Comparison of ENCODE assay signal across 1 cellular context in the genomic region with DNA sequence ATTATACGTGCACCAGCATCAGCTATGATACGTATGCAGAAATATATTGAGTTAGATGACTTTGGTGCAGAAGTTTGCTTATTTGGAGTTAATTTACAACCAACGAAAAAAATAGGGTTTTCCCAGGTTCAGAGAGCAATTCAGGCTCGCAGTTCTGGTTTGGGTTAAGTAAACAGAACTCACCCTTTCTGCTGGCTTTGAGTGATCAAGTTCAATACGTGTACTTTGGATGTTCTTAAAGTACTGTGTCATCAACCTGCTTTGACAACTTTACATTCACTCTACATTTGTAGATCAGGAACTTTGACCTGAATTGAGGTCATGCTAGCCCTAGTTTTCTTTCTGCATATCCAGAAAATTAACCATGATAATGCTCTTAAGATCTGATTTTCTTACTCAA.
TF ChIP-seq lines count a peak whose summit lies in the region.

No MANE protein-coding gene starts in this region.

TF ChIP-seq in HepG2, 621 proteins besides CTCF, POLR2A, EP300 and RAD21 (continued from another document and continues in another):
- TF ChIP-seq, protein P1, sequence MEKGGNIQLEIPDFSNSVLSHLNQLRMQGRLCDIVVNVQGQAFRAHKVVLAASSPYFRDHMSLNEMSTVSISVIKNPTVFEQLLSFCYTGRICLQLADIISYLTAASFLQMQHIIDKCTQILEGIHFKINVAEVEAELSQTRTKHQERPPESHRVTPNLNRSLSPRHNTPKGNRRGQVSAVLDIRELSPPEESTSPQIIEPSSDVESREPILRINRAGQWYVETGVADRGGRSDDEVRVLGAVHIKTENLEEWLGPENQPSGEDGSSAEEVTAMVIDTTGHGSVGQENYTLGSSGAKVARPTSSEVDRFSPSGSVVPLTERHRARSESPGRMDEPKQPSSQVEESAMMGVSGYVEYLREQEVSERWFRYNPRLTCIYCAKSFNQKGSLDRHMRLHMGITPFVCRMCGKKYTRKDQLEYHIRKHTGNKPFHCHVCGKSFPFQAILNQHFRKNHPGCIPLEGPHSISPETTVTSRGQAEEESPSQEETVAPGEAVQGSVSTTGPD (CRISPR knock-in tag; IDR thresholded peaks at IDR 0.05) = peak; percentile 83; the same call in 1 of the 2 replicates
- no peak for TF ChIP-seq ZNF616 (CRISPR knock-in tag; IDR thresholded peaks at IDR 0.05; ENCODE audit: low read depth)
- no peak for TF ChIP-seq EZH2 (conservative IDR thresholded peaks at IDR 0.05; ENCODE audit: low read depth, low read length)
- TF ChIP-seq RARG (CRISPR knock-in tag; IDR thresholded peaks at IDR 0.05; ENCODE audit: low read depth) = no peak
- peak; percentile 84 for TF ChIP-seq NFIC (IDR thresholded peaks at IDR 0.05; ENCODE audit: low read length)
- no peak for TF ChIP-seq PAWR (CRISPR knock-in tag; IDR thresholded peaks at IDR 0.05; ENCODE audit: borderline replicate concordance)
- TF ChIP-seq MIER3 (CRISPR knock-in tag; IDR thresholded peaks at IDR 0.05; ENCODE audit: borderline replicate concordance) = peak; percentile 72; the same call in 1 of the 2 replicates
- TF ChIP-seq, protein P2, sequence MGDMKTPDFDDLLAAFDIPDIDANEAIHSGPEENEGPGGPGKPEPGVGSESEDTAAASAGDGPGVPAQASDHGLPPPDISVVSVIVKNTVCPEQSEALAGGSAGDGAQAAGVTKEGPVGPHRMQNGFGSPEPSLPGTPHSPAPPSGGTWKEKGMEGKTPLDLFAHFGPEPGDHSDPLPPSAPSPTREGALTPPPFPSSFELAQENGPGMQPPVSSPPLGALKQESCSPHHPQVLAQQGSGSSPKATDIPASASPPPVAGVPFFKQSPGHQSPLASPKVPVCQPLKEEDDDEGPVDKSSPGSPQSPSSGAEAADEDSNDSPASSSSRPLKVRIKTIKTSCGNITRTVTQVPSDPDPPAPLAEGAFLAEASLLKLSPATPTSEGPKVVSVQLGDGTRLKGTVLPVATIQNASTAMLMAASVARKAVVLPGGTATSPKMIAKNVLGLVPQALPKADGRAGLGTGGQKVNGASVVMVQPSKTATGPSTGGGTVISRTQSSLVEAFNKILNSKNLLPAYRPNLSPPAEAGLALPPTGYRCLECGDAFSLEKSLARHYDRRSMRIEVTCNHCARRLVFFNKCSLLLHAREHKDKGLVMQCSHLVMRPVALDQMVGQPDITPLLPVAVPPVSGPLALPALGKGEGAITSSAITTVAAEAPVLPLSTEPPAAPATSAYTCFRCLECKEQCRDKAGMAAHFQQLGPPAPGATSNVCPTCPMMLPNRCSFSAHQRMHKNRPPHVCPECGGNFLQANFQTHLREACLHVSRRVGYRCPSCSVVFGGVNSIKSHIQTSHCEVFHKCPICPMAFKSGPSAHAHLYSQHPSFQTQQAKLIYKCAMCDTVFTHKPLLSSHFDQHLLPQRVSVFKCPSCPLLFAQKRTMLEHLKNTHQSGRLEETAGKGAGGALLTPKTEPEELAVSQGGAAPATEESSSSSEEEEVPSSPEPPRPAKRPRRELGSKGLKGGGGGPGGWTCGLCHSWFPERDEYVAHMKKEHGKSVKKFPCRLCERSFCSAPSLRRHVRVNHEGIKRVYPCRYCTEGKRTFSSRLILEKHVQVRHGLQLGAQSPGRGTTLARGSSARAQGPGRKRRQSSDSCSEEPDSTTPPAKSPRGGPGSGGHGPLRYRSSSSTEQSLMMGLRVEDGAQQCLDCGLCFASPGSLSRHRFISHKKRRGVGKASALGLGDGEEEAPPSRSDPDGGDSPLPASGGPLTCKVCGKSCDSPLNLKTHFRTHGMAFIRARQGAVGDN (CRISPR knock-in tag; IDR thresholded peaks at IDR 0.05) = no peak
- TF ChIP-seq, protein P3, sequence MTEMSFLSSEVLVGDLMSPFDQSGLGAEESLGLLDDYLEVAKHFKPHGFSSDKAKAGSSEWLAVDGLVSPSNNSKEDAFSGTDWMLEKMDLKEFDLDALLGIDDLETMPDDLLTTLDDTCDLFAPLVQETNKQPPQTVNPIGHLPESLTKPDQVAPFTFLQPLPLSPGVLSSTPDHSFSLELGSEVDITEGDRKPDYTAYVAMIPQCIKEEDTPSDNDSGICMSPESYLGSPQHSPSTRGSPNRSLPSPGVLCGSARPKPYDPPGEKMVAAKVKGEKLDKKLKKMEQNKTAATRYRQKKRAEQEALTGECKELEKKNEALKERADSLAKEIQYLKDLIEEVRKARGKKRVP (CRISPR knock-in tag; IDR thresholded peaks at IDR 0.05) = peak in 1 of 2 experiments; percentile 67; a peak in 1 of 4 replicates
- peak; percentile 76; the same call in 1 of the 2 replicates for TF ChIP-seq SP140L (CRISPR knock-in tag; IDR thresholded peaks at IDR 0.05; ENCODE audit: borderline replicate concordance)
- no peak for TF ChIP-seq ZNF556 (CRISPR knock-in tag; IDR thresholded peaks at IDR 0.05; ENCODE audit: borderline replicate concordance)
- peak; percentile 78 for TF ChIP-seq POGZ (CRISPR knock-in tag; IDR thresholded peaks at IDR 0.05)
- TF ChIP-seq STAG1 (CRISPR knock-in tag; IDR thresholded peaks at IDR 0.05) = 0 out of 2 replicates have a peak, but pooled peaks have one; percentile 20
- peak; percentile 64; the same call in 1 of the 2 replicates for TF ChIP-seq SIX1 (CRISPR knock-in tag; IDR thresholded peaks at IDR 0.05; ENCODE audit: borderline replicate concordance)
- no peak for TF ChIP-seq SRSF1 (optimal IDR thresholded peaks at IDR 0.05; ENCODE audit: low read depth, low read length)
- TF ChIP-seq, protein P4, sequence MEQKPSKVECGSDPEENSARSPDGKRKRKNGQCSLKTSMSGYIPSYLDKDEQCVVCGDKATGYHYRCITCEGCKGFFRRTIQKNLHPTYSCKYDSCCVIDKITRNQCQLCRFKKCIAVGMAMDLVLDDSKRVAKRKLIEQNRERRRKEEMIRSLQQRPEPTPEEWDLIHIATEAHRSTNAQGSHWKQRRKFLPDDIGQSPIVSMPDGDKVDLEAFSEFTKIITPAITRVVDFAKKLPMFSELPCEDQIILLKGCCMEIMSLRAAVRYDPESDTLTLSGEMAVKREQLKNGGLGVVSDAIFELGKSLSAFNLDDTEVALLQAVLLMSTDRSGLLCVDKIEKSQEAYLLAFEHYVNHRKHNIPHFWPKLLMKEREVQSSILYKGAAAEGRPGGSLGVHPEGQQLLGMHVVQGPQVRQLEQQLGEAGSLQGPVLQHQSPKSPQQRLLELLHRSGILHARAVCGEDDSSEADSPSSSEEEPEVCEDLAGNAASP (CRISPR knock-in tag; IDR thresholded peaks at IDR 0.05; ENCODE audit: borderline replicate concordance) = peak; percentile 97
- TF ChIP-seq, protein P5, sequence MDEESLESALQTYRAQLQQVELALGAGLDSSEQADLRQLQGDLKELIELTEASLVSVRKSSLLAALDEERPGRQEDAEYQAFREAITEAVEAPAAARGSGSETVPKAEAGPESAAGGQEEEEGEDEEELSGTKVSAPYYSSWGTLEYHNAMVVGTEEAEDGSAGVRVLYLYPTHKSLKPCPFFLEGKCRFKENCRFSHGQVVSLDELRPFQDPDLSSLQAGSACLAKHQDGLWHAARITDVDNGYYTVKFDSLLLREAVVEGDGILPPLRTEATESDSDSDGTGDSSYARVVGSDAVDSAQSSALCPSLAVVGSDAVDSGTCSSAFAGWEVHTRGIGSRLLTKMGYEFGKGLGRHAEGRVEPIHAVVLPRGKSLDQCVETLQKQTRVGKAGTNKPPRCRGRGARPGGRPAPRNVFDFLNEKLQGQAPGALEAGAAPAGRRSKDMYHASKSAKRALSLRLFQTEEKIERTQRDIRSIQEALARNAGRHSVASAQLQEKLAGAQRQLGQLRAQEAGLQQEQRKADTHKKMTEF (CRISPR knock-in tag; IDR thresholded peaks at IDR 0.05) = peak; percentile 86
- peak; percentile 70; the same call in 1 of the 2 replicates for TF ChIP-seq ZSCAN9 (CRISPR knock-in tag; IDR thresholded peaks at IDR 0.05; ENCODE audit: borderline replicate concordance)
- TF ChIP-seq, protein P6, sequence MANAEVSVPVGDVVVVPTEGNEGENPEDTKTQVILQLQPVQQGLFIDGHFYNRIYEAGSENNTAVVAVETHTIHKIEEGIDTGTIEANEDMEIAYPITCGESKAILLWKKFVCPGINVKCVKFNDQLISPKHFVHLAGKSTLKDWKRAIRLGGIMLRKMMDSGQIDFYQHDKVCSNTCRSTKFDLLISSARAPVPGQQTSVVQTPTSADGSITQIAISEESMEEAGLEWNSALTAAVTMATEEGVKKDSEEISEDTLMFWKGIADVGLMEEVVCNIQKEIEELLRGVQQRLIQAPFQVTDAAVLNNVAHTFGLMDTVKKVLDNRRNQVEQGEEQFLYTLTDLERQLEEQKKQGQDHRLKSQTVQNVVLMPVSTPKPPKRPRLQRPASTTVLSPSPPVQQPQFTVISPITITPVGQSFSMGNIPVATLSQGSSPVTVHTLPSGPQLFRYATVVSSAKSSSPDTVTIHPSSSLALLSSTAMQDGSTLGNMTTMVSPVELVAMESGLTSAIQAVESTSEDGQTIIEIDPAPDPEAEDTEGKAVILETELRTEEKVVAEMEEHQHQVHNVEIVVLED (CRISPR knock-in tag; IDR thresholded peaks at IDR 0.05; ENCODE audit: borderline replicate concordance) = peak; percentile 46; the same call in 1 of the 2 replicates
- TF ChIP-seq PRPF4 (IDR thresholded peaks at IDR 0.05; ENCODE audit: low read depth, low read length, poor library complexity, severe bottlenecking) = no peak
- no peak for TF ChIP-seq SIN3B (IDR thresholded peaks at IDR 0.05; ENCODE audit: low read length)
- TF ChIP-seq, protein P7, sequence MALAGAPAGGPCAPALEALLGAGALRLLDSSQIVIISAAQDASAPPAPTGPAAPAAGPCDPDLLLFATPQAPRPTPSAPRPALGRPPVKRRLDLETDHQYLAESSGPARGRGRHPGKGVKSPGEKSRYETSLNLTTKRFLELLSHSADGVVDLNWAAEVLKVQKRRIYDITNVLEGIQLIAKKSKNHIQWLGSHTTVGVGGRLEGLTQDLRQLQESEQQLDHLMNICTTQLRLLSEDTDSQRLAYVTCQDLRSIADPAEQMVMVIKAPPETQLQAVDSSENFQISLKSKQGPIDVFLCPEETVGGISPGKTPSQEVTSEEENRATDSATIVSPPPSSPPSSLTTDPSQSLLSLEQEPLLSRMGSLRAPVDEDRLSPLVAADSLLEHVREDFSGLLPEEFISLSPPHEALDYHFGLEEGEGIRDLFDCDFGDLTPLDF (CRISPR knock-in tag; IDR thresholded peaks at IDR 0.05) = no peak
- TF ChIP-seq HOXD1 (CRISPR knock-in tag; IDR thresholded peaks at IDR 0.05) = peak; percentile 74; the same call in 1 of the 2 replicates
- peak; percentile 18; the same call in 1 of the 2 replicates for TF ChIP-seq BRCA1 (CRISPR knock-in tag; IDR thresholded peaks at IDR 0.05)
- no peak for TF ChIP-seq MED8 (CRISPR knock-in tag; IDR thresholded peaks at IDR 0.05; ENCODE audit: insufficient replicate concordance)
- TF ChIP-seq DPF2 (CRISPR knock-in tag; IDR thresholded peaks at IDR 0.05; ENCODE audit: borderline replicate concordance, low read depth) = peak; percentile 77; the same call in 1 of the 2 replicates
- TF ChIP-seq ZNF33B (CRISPR knock-in tag; IDR thresholded peaks at IDR 0.05) = no peak
- no peak for TF ChIP-seq ZFP37 (CRISPR knock-in tag; IDR thresholded peaks at IDR 0.05; ENCODE audit: borderline replicate concordance)
- TF ChIP-seq FOXP1 (IDR thresholded peaks at IDR 0.05) = no peak
- TF ChIP-seq FOXP1 (CRISPR knock-in tag; IDR thresholded peaks at IDR 0.05) = peak; percentile 85
- TF ChIP-seq FOXA1 (IDR thresholded peaks at IDR 0.05) = 0 out of 2 replicates have a peak, but pooled peaks have one; percentile 43
- TF ChIP-seq FOXA1 (CRISPR knock-in tag; IDR thresholded peaks at IDR 0.05) = peak; percentile 82
- no peak for TF ChIP-seq PHB2 (IDR thresholded peaks at IDR 0.05; ENCODE audit: partially characterized antibody)
- TF ChIP-seq TCF7 (IDR thresholded peaks at IDR 0.05; ENCODE audit: low read depth) = peak; percentile 75
- TF ChIP-seq, protein P8, sequence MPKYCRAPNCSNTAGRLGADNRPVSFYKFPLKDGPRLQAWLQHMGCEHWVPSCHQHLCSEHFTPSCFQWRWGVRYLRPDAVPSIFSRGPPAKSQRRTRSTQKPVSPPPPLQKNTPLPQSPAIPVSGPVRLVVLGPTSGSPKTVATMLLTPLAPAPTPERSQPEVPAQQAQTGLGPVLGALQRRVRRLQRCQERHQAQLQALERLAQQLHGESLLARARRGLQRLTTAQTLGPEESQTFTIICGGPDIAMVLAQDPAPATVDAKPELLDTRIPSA (CRISPR knock-in tag; IDR thresholded peaks at IDR 0.05; ENCODE audit: borderline replicate concordance) = no peak
- peak; percentile 71; the same call in 1 of the 2 replicates for TF ChIP-seq MEF2D (CRISPR knock-in tag; IDR thresholded peaks at IDR 0.05)
- TF ChIP-seq RARA (CRISPR knock-in tag; IDR thresholded peaks at IDR 0.05) = peak; percentile 99
- TF ChIP-seq ZNF792 (CRISPR knock-in tag; IDR thresholded peaks at IDR 0.05) = peak; percentile 60; the same call in 1 of the 2 replicates
- TF ChIP-seq RCOR2 (CRISPR knock-in tag; IDR thresholded peaks at IDR 0.05) = 0 out of 2 replicates have a peak, but pooled peaks have one; percentile 42
- peak; percentile 40; the same call in 1 of the 2 replicates for TF ChIP-seq YEATS4 (CRISPR knock-in tag; IDR thresholded peaks at IDR 0.05; ENCODE audit: borderline replicate concordance)
- TF ChIP-seq ZBTB20 (CRISPR knock-in tag; IDR thresholded peaks at IDR 0.05; ENCODE audit: borderline replicate concordance, low read depth) = peak; percentile 85; the same call in 1 of the 2 replicates
- TF ChIP-seq FOXA3 (CRISPR knock-in tag; IDR thresholded peaks at IDR 0.05) = peak; percentile 93
- peak; percentile 74 for TF ChIP-seq HDAC1 (CRISPR knock-in tag; IDR thresholded peaks at IDR 0.05)
- TF ChIP-seq, protein P9, sequence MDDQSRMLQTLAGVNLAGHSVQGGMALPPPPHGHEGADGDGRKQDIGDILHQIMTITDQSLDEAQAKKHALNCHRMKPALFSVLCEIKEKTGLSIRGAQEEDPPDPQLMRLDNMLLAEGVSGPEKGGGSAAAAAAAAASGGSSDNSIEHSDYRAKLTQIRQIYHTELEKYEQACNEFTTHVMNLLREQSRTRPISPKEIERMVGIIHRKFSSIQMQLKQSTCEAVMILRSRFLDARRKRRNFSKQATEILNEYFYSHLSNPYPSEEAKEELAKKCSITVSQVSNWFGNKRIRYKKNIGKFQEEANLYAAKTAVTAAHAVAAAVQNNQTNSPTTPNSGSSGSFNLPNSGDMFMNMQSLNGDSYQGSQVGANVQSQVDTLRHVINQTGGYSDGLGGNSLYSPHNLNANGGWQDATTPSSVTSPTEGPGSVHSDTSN (CRISPR knock-in tag; IDR thresholded peaks at IDR 0.05; ENCODE audit: borderline replicate concordance) = no peak
- no peak for TF ChIP-seq TCF7L2 (IDR thresholded peaks at IDR 0.05; ENCODE audit: low read depth, low read length)
- TF ChIP-seq, protein P10, sequence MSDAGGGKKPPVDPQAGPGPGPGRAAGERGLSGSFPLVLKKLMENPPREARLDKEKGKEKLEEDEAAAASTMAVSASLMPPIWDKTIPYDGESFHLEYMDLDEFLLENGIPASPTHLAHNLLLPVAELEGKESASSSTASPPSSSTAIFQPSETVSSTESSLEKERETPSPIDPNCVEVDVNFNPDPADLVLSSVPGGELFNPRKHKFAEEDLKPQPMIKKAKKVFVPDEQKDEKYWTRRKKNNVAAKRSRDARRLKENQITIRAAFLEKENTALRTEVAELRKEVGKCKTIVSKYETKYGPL (CRISPR knock-in tag; IDR thresholded peaks at IDR 0.05) = no peak
- peak; percentile 76; the same call in 1 of the 2 replicates for TF ChIP-seq MEIS1 (CRISPR knock-in tag; IDR thresholded peaks at IDR 0.05; ENCODE audit: borderline replicate concordance)
- peak; percentile 87; the same call in 1 of the 2 replicates for TF ChIP-seq SALL1 (CRISPR knock-in tag; IDR thresholded peaks at IDR 0.05)
- TF ChIP-seq ZNF335 (CRISPR knock-in tag; IDR thresholded peaks at IDR 0.05) = 0 out of 2 replicates have a peak, but pooled peaks have one; percentile 30
- TF ChIP-seq ERF (CRISPR knock-in tag; IDR thresholded peaks at IDR 0.05) = peak; percentile 65; the same call in 1 of the 2 replicates
- no peak for TF ChIP-seq ZNF441 (CRISPR knock-in tag; IDR thresholded peaks at IDR 0.05; ENCODE audit: borderline replicate concordance)
- peak; percentile 80 for TF ChIP-seq SOX5 (CRISPR knock-in tag; IDR thresholded peaks at IDR 0.05; ENCODE audit: borderline replicate concordance)
- TF ChIP-seq HNRNPK (IDR thresholded peaks at IDR 0.05; ENCODE audit: low read depth, low read length, poor library complexity, severe bottlenecking) = no peak
